Comparison of ENCODE assay signal across 26 cellular contexts in genomic region chr10:129321727-129322126, GRCh38.
"Had no signal": no experiment of that assay in that cellular context is flagged by ENCODE, and none has a peak within 500 bp of the region (broad histone marks: within the 10 kb centered on the region; RNA-seq: fewer than 3 reads in every experiment).

No MANE protein-coding gene starts in this region.

- H3K36me3 ChIP-seq: stomach, suprapubic skin, thoracic aorta, thyroid gland, tibial artery, tibial nerve, transverse colon, upper lobe of left lung, upper lobe of right lung, uterus, vagina had no signal

- H3K4me1 ChIP-seq: stomach, testis, thyroid gland, tibial artery, tibial nerve, transverse colon, upper lobe of left lung, upper lobe of right lung had no signal

- H3K27ac ChIP-seq: stomach, suprapubic skin, testis, thoracic aorta, thyroid gland, tibial artery, tibial nerve, transverse colon, upper lobe of left lung, upper lobe of right lung, uterus, vagina had no signal

- H3K9me3 ChIP-seq: testis, thoracic aorta, thyroid gland, upper lobe of right lung had no signal

- H3K27me3 ChIP-seq: suprapubic skin, testis, thyroid gland, tibial nerve, transverse colon, upper lobe of left lung, uterus, vagina had no signal

- H3K4me3 ChIP-seq: stomach, suprapubic skin, testis, thoracic aorta, thyroid gland, tibial artery, tibial nerve, transverse colon, upper lobe of left lung, upper lobe of right lung, uterus, vagina had no signal

- ATAC-seq: stimulated activated effector memory CD8-positive, alpha-beta T cell treated with anti-CD3 and anti-CD28 coated beads, Interleukin-12 subunit alpha, Interleukin-12 subunit beta, amount 100 ng/mL, for 72 hours; stimulated activated memory B cell treated with anti-CD40 and anti-IgM and Interleukin-4, amounts not matched to agents 10 μg/mL and 1 μg/mL and 100 μg/mL, for 72 hours; stimulated activated naive B cell treated with anti-CD40 and anti-IgM and Interleukin-4, amounts not matched to agents 10 μg/mL and 1 μg/mL and 100 μg/mL, for 72 hours; stimulated activated naive CD8-positive, alpha-beta T cell treated with anti-CD3 and anti-CD28 coated beads, Interleukin-15, amount 100 ng/mL, for 72 hours; stimulated activated naive CD8-positive, alpha-beta T cell treated with anti-CD3 and anti-CD28 coated beads, Interleukin-15, Interleukin-2, amounts not matched to agents 100 U/mL and 50 U/mL, for 24 hours; upper lobe of right lung had no signal

- DNase-seq: stimulated activated CD4-positive, alpha-beta T cell treated with anti-CD3 and anti-CD28 coated beads, Interleukin-2, amount 100 ng/mL, for 48 hours; stimulated activated CD4-positive, alpha-beta T cell treated with anti-CD3 and anti-CD28 coated beads, Interleukin-4, amount 100 ng/mL, for 1 hour; stimulated activated CD4-positive, alpha-beta T cell treated with anti-CD3 and anti-CD28 coated beads, Interleukin-4, amount 100 ng/mL, for 24 hours; stimulated activated CD4-positive, alpha-beta T cell treated with anti-CD3 and anti-CD28 coated beads, Interleukin-4, amount 100 ng/mL, for 4 hours; stimulated activated CD8-positive, alpha-beta memory T cell treated with anti-CD3 and anti-CD28 coated beads, Interleukin-4, amount 100 ng/mL, for 48 hours; stimulated activated naive B cell treated with anti-CD40 and anti-IgM and Interleukin-4, amounts not matched to agents 10 μg/mL and 1 μg/mL and 100 μg/mL, for 72 hours; stimulated activated naive CD4-positive, alpha-beta T cell; stimulated activated naive CD4-positive, alpha-beta T cell treated with Interleukin-2 at 50 U/mL for 16 hours; stimulated activated naive CD8-positive, alpha-beta T cell treated with anti-CD3 and anti-CD28 coated beads, Interleukin-15, amount 100 ng/mL, for 72 hours; stimulated activated naive CD8-positive, alpha-beta T cell treated with anti-CD3 and anti-CD28 coated beads, Interleukin-15, Interleukin-2, amounts not matched to agents 100 U/mL and 50 U/mL, for 24 hours; stomach; substantia nigra; testis; thyroid gland; tibial artery; transverse colon; trophoblast cell; upper lobe of left lung; upper lobe of right lung; uterus had no signal
